11 cellular contexts compared by ENCODE assay signal in genomic region chr10:22438714-22439113, GRCh38.
A peak's percentile ranks its signal among the peaks of the same experiment; 100 is the strongest.
DNase-seq lines count a peak whose midpoint lies in the region; ATAC-seq, FAIRE-seq and TF ChIP-seq lines count a peak whose summit lies in the region.
"Had no signal": no experiment of that assay in that cellular context is flagged by ENCODE, and none has a peak within 500 bp of the region (broad histone marks: within the 10 kb centered on the region; RNA-seq: fewer than 3 reads in every experiment).

No MANE protein-coding gene starts in this region.

- peak overlapping the region; percentile 87 for H3K4me3 ChIP-seq in left ventricle myocardium inferior
- peak overlapping the region; percentile 90 for H3K4me3 ChIP-seq in adipocyte (ENCODE audit: low read length)
- peak overlapping the region; percentile 82 for H3K4me3 ChIP-seq in upper lobe of right lung
- no peak overlapping the region for H3K4me3 ChIP-seq in small intestine (ENCODE audit: low read depth in 1 of 2, low read length in 2 of 2)

- H3K9me3 Mint-ChIP-seq in naive thymus-derived CD8-positive, alpha-beta T cell = no peaks in the 10 kb centered on the region

- H3K27ac Mint-ChIP-seq in naive thymus-derived CD8-positive, alpha-beta T cell = peak overlapping the region in 9 of 10 donors; percentile 80 to 99 (median 98)

- ATAC-seq in left ventricle myocardium superior (no peak), upper lobe of right lung (no peak), HG03025 (IDR thresholded peaks at IDR 0.05; ENCODE audit: low FRiP score, unreplicated experiment) (no peak)
- no peak for ATAC-seq in naive thymus-derived CD8-positive, alpha-beta T cell

- no peaks in the 10 kb centered on the region for H3K27me3 Mint-ChIP-seq in naive thymus-derived CD8-positive, alpha-beta T cell

- H3K27me3 ChIP-seq in left ventricle myocardium inferior (ENCODE audit: low read depth) (peaks cover 3% of the 10 kb centered on the region), adipocyte (replicated peaks; ENCODE audit: control insufficient read depth, insufficient read depth, low read length) (no peaks in the 10 kb centered on the region), upper lobe of right lung (no peaks in the 10 kb centered on the region), small intestine (ENCODE audit: control insufficient read depth in 2 of 2, insufficient read depth in 2 of 2, low read length in 2 of 2) (no peaks in the 10 kb centered on the region)

- H3K4me1 ChIP-seq in left ventricle myocardium inferior (peaks cover 33% of the 10 kb centered on the region), adipocyte (ENCODE audit: control insufficient read depth, insufficient read depth, low read length) (peaks cover 37% of the 10 kb centered on the region), upper lobe of right lung (peaks cover 19% of the 10 kb centered on the region), small intestine (ENCODE audit: control insufficient read depth in 2 of 2, insufficient read depth in 1 of 2, low read depth in 1 of 2, low read length in 1 of 2) (peaks cover 0 to 4% of the 10 kb centered on the region in 2 donors)

- no peaks in the 10 kb centered on the region for H3K9me3 ChIP-seq in left ventricle myocardium inferior (replicated peaks)
- H3K9me3 ChIP-seq in adipocyte (ENCODE audit: control insufficient read depth, low read length) = no peaks in the 10 kb centered on the region
- H3K9me3 ChIP-seq in upper lobe of right lung = no peaks in the 10 kb centered on the region
- no peaks in the 10 kb centered on the region for H3K9me3 ChIP-seq in small intestine (ENCODE audit: control insufficient read depth, low read depth)

- peaks cover 17 to 36% (median 32%) of the 10 kb centered on the region in 4 donors for H3K4me1 Mint-ChIP-seq in naive thymus-derived CD8-positive, alpha-beta T cell

- H3K36me3 Mint-ChIP-seq in naive thymus-derived CD8-positive, alpha-beta T cell = no peaks in the 10 kb centered on the region

- no peak for FAIRE-seq in small intestine (lab: Jason Lieb, UNC)
- FAIRE-seq: TTC549 had no signal

- WGBS in small intestine, 3 donors = 55 to 68% (median 65%) methylated on average over 4 of the region's 4 CpGs

- H3K27ac ChIP-seq in left ventricle myocardium inferior (replicated peaks) (peak overlapping the region; percentile 98), upper lobe of right lung (no peak overlapping the region), small intestine (ENCODE audit: low read depth in 1 of 2, low read length in 1 of 2) (no peak overlapping the region)

- POLR2A ChIA-PET in naive thymus-derived CD8-positive, alpha-beta T cell (lab: Charles Lee) = interaction anchor here (0.7 to 4.1 kb wide), 6 partner anchors 16 to 436 kb away, joined by 3 to 30 read pairs (median 22); partner anchors contain the start of gene DNAJC1

- H3K36me3 ChIP-seq in left ventricle myocardium inferior = no peaks in the 10 kb centered on the region
- no peaks in the 10 kb centered on the region for H3K36me3 ChIP-seq in adipocyte (ENCODE audit: control insufficient read depth, insufficient read depth, low read length, severe bottlenecking)
- H3K36me3 ChIP-seq in upper lobe of right lung = no peaks in the 10 kb centered on the region
- H3K36me3 ChIP-seq in small intestine (ENCODE audit: control insufficient read depth in 2 of 2, insufficient read depth in 2 of 2, low read length in 2 of 2) = no peaks in the 10 kb centered on the region

- TF ChIP-seq CTCF in left ventricle myocardium inferior (IDR thresholded peaks at IDR 0.05; ENCODE audit: borderline replicate concordance) = no peak
- no peak for TF ChIP-seq CTCF in upper lobe of right lung (IDR thresholded peaks at IDR 0.05)

- DNase-seq in left ventricle myocardium inferior = no peak
- no peak for DNase-seq in left ventricle myocardium superior
- DNase-seq in adipocyte (ENCODE audit: low read depth) = no peak
- DNase-seq in naive thymus-derived CD8-positive, alpha-beta T cell = no peak
- DNase-seq in upper lobe of right lung = no peak
- DNase-seq in small intestine = no peak
- no peak for DNase-seq in nucleus accumbens (lab: John Stamatoyannopoulos, UW)
- DNase-seq: DMS153, NCI-H69 had no signal

- peak overlapping the region; percentile 90 to 99 (median 95) for H3K4me3 Mint-ChIP-seq in naive thymus-derived CD8-positive, alpha-beta T cell

- peak overlapping the region; percentile 94 for H3K9ac ChIP-seq in adipocyte (ENCODE audit: low read length)

- intact Hi-C loops in left ventricle myocardium inferior (cut with micrococcal nuclease) (loop anchor here (10.0 kb wide), 1 partner anchor 116 kb away; no protein-coding TSS in a partner anchor), left ventricle myocardium superior (cut with micrococcal nuclease) (no loop called here), upper lobe of right lung (cut with DNase I) (no loop called here)

Comparison
In these comparisons a context has a peak if more than half of its experiments do, and no peak if none do; other contexts are left out.
1. H3K4me3 ChIP-seq: peak in left ventricle myocardium inferior (single experiment), adipocyte (single experiment) and upper lobe of right lung (single experiment); none in small intestine (0 of 2).